20 cellular contexts compared by ENCODE assay signal in the genomic region with DNA sequence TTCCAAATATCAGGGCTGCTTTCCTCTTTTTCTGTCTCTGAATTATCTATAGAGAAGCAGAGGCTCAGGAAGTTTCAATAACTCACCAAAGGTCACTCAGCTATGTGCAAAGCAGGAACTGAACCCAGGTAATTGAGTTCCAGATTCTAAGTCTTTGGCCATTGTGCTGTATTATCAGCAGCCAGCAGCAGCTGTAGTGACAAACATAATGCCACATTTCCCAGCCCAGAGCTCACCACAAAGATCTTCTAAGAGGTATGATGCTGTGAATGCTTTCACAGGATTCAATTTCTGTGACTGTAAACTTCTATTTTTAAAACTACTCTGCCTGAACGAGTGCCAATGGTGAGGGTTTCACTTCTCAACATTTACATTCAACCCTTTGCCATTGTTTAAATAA. TPM values are rescaled to one million over a fixed set of nuclear protein-coding genes. Genes with fewer than 3 reads are reported as not detected.
"Had no signal": no experiment of that assay in that cellular context is flagged by ENCODE, and none has a peak within 500 bp of the region (broad histone marks: within the 10 kb centered on the region; RNA-seq: fewer than 3 reads in every experiment).

No MANE protein-coding gene starts in this region.

- H3K4me1 ChIP-seq: upper lobe of left lung had no signal

- DNase-seq: activated B cell treated with CpG ODN at 0.5 μM for 24 hours; activated CD4-positive, alpha-beta T cell treated with anti-CD3 and anti-CD28 coated beads for 48 hours; activated CD8-positive, alpha-beta T cell treated with anti-CD3 and anti-CD28 coated beads for 36 hours; activated naive CD4-positive, alpha-beta T cell treated with anti-CD3 and anti-CD28 coated beads for 36 hours; activated T-cell treated with anti-CD3 and anti-CD28 coated beads, Interleukin-2, amount 50 U/mL, for 24 hours; aorta; brain microvascular endothelial cell; central memory CD4-positive, alpha-beta T cell; dorsolateral prefrontal cortex; endodermal cell; head of caudate nucleus; stimulated activated CD4-positive, alpha-beta T cell treated with anti-CD3 and anti-CD28 coated beads, Interleukin-4, amount 100 ng/mL, for 24 hours; T-helper 17 cell; upper lobe of left lung had no signal

- ATAC-seq: activated CD8-positive, alpha-beta T cell treated with anti-CD3 and anti-CD28 coated beads for 36 hours; sciatic nerve; stimulated activated effector memory CD8-positive, alpha-beta T cell treated with anti-CD3 and anti-CD28 coated beads, Interleukin-12 subunit alpha, Interleukin-12 subunit beta, amount 100 ng/mL, for 72 hours; T-helper 17 cell had no signal

- H3K27me3 ChIP-seq: brain microvascular endothelial cell, dorsolateral prefrontal cortex, upper lobe of left lung had no signal

- H3K9me3 ChIP-seq: thoracic aorta, upper lobe of left lung had no signal

- H3K4me3 ChIP-seq: dorsolateral prefrontal cortex, thoracic aorta, upper lobe of left lung had no signal

- H3K27ac ChIP-seq: brain microvascular endothelial cell, thoracic aorta, upper lobe of left lung had no signal

- H3K36me3 ChIP-seq: brain microvascular endothelial cell, thoracic aorta, upper lobe of left lung had no signal

RNA-seq across cellular contexts. Expression of a gene that starts 56.4 kb away (rescaled TPM):
- total RNA-seq: activated B cell treated with CpG ODN at 0.5 μM for 24 hours; activated CD8-positive, alpha-beta T cell treated with anti-CD3 and anti-CD28 coated beads for 36 hours; activated naive CD4-positive, alpha-beta T cell treated with anti-CD3 and anti-CD28 coated beads for 36 hours; activated T-helper 2 cell treated with anti-CD3 and anti-CD28 coated beads, Interferon-gamma antibody, Interleukin-2, Interleukin-4, amounts not matched to agents 10 μg/mL and 5 μg/mL and 100 μg/mL, durations not matched to agents 14 hours and 24 hours and 36 hours; aorta; lung microvascular endothelial cell; osteocyte; sciatic nerve; T-helper 17 cell; thoracic aorta had no signal
